In genomic region chr10:6141296-6142151, GRCh38 we compare ENCODE assay signal across 8 cellular contexts. TPM values are rescaled to one million over a fixed set of nuclear protein-coding genes. Genes with fewer than 3 reads are reported as not detected.
DNase-seq lines count a peak whose midpoint lies in the region; ATAC-seq and TF ChIP-seq lines count a peak whose summit lies in the region.

No MANE protein-coding gene starts in this region.

- POLR2A ChIA-PET in activated CD8-positive, alpha-beta T cell treated with anti-CD3 and anti-CD28 coated beads for 36 hours (lab: Charles Lee), result interaction anchor here (1.3 kb wide), 1 partner anchor 260 kb away, joined by 5 read pairs; no protein-coding TSS in a partner anchor

- peak overlapping the region; percentile 57 for H3K4me3 Mint-ChIP-seq in activated CD8-positive, alpha-beta T cell treated with anti-CD3 and anti-CD28 coated beads for 36 hours

- peaks cover 8% of the 10 kb centered on the region for H3K27me3 Mint-ChIP-seq in activated CD8-positive, alpha-beta T cell treated with anti-CD3 and anti-CD28 coated beads for 36 hours

- H3K9me3 Mint-ChIP-seq in activated CD8-positive, alpha-beta T cell treated with anti-CD3 and anti-CD28 coated beads for 36 hours, result no peaks in the 10 kb centered on the region

- peak; percentile 54 for ATAC-seq in GM21526 (IDR thresholded peaks at IDR 0.05; ENCODE audit: low FRiP score, unreplicated experiment)
- peak; percentile 35 for ATAC-seq in activated CD8-positive, alpha-beta T cell treated with anti-CD3 and anti-CD28 coated beads for 36 hours

- intact Hi-C loops in activated CD8-positive, alpha-beta T cell treated with anti-CD3 and anti-CD28 coated beads for 36 hours (cut with micrococcal nuclease), result loop anchor here (5.0 kb wide), 1 partner anchor 34 kb away; no protein-coding TSS in a partner anchor

- no peak for TF ChIP-seq CTCF in GM12864 (IDR thresholded peaks at IDR 0.05; ENCODE audit: low read depth, low read length, missing control alignments)
- no peak for TF ChIP-seq CTCF in activated CD8-positive, alpha-beta T cell treated with anti-CD3 and anti-CD28 coated beads for 36 hours (IDR thresholded peaks at IDR 0.05)

- DNase-seq in GM12864 (ENCODE audit: low read depth), result peak; percentile 65
- DNase-seq in HS-5 (ENCODE audit: low read depth), result peak; percentile 38
- DNase-seq in activated CD8-positive, alpha-beta T cell treated with anti-CD3 and anti-CD28 coated beads for 36 hours, result peak; percentile 40
- DNase-seq in hepatic stellate cell (ENCODE audit: low spot score), result peak; percentile 91
- DNase-seq in superior temporal gyrus (ENCODE audit: extremely low spot score), result peak; percentile 50
- DNase-seq in NCI-H1105 treated with DMSO at 0.1 percent for 48 hours (lab: John Stamatoyannopoulos, UW), result no peak
- DNase-seq in LoVo (ENCODE audit: low spot score), result no peak

- CTCF ChIA-PET in activated CD8-positive, alpha-beta T cell treated with anti-CD3 and anti-CD28 coated beads for 36 hours (lab: Charles Lee), result interaction anchor here (1.3 kb wide), 1 partner anchor 10 kb away, joined by 7 read pairs; no protein-coding TSS in a partner anchor

- peaks cover 61% of the 10 kb centered on the region for H3K4me1 Mint-ChIP-seq in activated CD8-positive, alpha-beta T cell treated with anti-CD3 and anti-CD28 coated beads for 36 hours (ENCODE audit: low read depth)

- H3K27ac Mint-ChIP-seq in activated CD8-positive, alpha-beta T cell treated with anti-CD3 and anti-CD28 coated beads for 36 hours, result peak overlapping the region; percentile 81

- H3K4me3 ChIP-seq in GM12864 (ENCODE audit: low read depth, low read length), result peak overlapping the region; percentile 50

- H3K36me3 Mint-ChIP-seq in activated CD8-positive, alpha-beta T cell treated with anti-CD3 and anti-CD28 coated beads for 36 hours (ENCODE audit: low read depth), result peaks cover 9% of the 10 kb centered on the region

RNA-seq across cellular contexts. Expression of gene RBM17, which starts 52.7 kb away (rescaled TPM):
- 100 to 1,000 TPM; 284 to 285 TPM for total RNA-seq in activated CD8-positive, alpha-beta T cell treated with anti-CD3 and anti-CD28 coated beads for 36 hours

Comparison
In these comparisons a context has a peak if more than half of its experiments do, and no peak if none do; other contexts are left out.
1. DNase-seq: peak in GM12864 (single experiment), HS-5 (single experiment), activated CD8-positive, alpha-beta T cell treated with anti-CD3 and anti-CD28 coated beads for 36 hours (single experiment), hepatic stellate cell (single experiment) and superior temporal gyrus (single experiment); none in NCI-H1105 treated with DMSO at 0.1 percent for 48 hours (single experiment) and LoVo (single experiment).